ENCODE assay signal across 1 cellular context in the genomic region with DNA sequence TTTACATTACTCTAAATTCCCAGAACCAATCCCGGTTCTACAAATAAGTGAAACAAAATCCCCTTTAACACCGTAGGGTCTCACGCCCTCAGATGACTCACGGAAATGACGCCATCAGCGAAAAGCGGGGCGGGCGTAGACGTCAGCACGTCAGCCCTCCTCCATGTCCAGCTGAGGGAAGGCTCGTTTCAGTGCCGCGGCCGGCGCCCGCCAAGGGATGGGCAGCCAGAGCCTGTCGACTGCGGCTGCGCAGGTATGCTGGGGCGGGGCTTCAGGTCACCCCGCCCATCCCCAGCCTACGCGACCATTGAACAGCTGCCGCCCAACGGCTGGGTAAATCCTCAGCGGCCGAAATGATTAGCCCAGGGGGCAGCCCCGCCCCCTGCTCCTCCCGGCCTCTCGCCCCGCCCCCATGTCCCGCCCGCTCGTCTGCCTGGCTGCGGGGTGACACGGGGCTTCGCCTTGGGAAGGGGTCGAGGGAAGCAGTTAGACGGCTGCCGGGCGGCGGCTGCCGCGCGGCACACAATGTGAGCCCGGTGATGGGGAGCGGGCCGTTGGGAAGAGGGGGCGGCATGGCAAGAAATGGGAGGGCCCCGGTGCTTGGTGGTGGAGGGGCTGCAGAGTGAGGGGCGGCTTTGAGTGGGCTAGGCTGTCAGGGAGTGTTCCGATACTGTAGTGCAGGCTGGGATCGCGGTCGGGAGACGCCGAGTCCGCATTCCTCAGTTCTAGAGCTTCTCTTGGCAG.
TF ChIP-seq lines count a peak whose summit lies in the region.

A gene (plus strand): TSS at position 420 of the 744 bp plus-strand sequence. CDS start 1,510 bp downstream, outside the sequence.

TF ChIP-seq in HepG2, 621 proteins besides CTCF, POLR2A, EP300 and RAD21 (continued from another document and continues in another):
- TF ChIP-seq PAWR (CRISPR knock-in tag; IDR thresholded peaks at IDR 0.05; ENCODE audit: borderline replicate concordance) (0 out of 2 replicates have a peak, but pooled peaks have one; percentile 4), ZNF598 (CRISPR knock-in tag; IDR thresholded peaks at IDR 0.05; ENCODE audit: borderline replicate concordance) (peak; percentile 15; the same call in 1 of the 2 replicates), HNRNPK (IDR thresholded peaks at IDR 0.05; ENCODE audit: low read depth, low read length, poor library complexity, severe bottlenecking) (peak; percentile 82), SMC3 (IDR thresholded peaks at IDR 0.05; ENCODE audit: low read length) (no peak), ZNF224 (CRISPR knock-in tag; IDR thresholded peaks at IDR 0.05) (no peak), SMAD9 (CRISPR knock-in tag; IDR thresholded peaks at IDR 0.05) (no peak), MAF1 (CRISPR knock-in tag; IDR thresholded peaks at IDR 0.05; ENCODE audit: borderline replicate concordance) (no peak), FOXA1 (IDR thresholded peaks at IDR 0.05) (no peak), FOXA1 (CRISPR knock-in tag; IDR thresholded peaks at IDR 0.05) (peak; percentile 52), ETV6 (CRISPR knock-in tag; conservative IDR thresholded peaks at IDR 0.05) (no peak; the same call in 1 of the 2 replicates), ZNF777 (CRISPR knock-in tag; IDR thresholded peaks at IDR 0.05) (peak; percentile 98), ZNF441 (CRISPR knock-in tag; IDR thresholded peaks at IDR 0.05; ENCODE audit: borderline replicate concordance) (no peak), ZNF558 (CRISPR knock-in tag; IDR thresholded peaks at IDR 0.05; ENCODE audit: borderline replicate concordance) (no peak), NFE2L2 (IDR thresholded peaks at IDR 0.05; ENCODE audit: low read length) (no peak), ZNF235 (CRISPR knock-in tag; IDR thresholded peaks at IDR 0.05; ENCODE audit: borderline replicate concordance) (no peak), GTF2F1 (IDR thresholded peaks at IDR 0.05; ENCODE audit: low read length) (no peak), KDM2A (CRISPR knock-in tag; IDR thresholded peaks at IDR 0.05; ENCODE audit: borderline replicate concordance, low read depth) (peak; percentile 94), MXI1 (IDR thresholded peaks at IDR 0.05; ENCODE audit: borderline replicate concordance, low read depth, low read length) (peak; percentile 76; the same call in 1 of the 3 replicates), ZMAT3 (CRISPR knock-in tag; conservative IDR thresholded peaks at IDR 0.05) (no peak), MAFG (CRISPR knock-in tag; IDR thresholded peaks at IDR 0.05) (no peak), ZNF552 (CRISPR knock-in tag; IDR thresholded peaks at IDR 0.05; ENCODE audit: borderline replicate concordance) (no peak), MBNL3 (CRISPR knock-in tag; conservative IDR thresholded peaks at IDR 0.05) (no peak), SETDB1 (CRISPR knock-in tag; IDR thresholded peaks at IDR 0.05; ENCODE audit: borderline replicate concordance) (no peak), ZNF138 (CRISPR knock-in tag; IDR thresholded peaks at IDR 0.05; ENCODE audit: low read depth) (0 out of 2 replicates have a peak, but pooled peaks have one; percentile 40), ZBTB3 (CRISPR knock-in tag; IDR thresholded peaks at IDR 0.05; ENCODE audit: borderline replicate concordance, low read depth) (no peak), ZFP41 (CRISPR knock-in tag; IDR thresholded peaks at IDR 0.05; ENCODE audit: borderline replicate concordance) (no peak), ZNF562 (CRISPR knock-in tag; IDR thresholded peaks at IDR 0.05; ENCODE audit: borderline replicate concordance) (no peak), FOXC1 (CRISPR knock-in tag; IDR thresholded peaks at IDR 0.05; ENCODE audit: borderline replicate concordance) (no peak), HCFC1 (IDR thresholded peaks at IDR 0.05; ENCODE audit: low read depth, low read length) (no peak; the same call in 1 of the 2 replicates), ZNF12 (CRISPR knock-in tag; IDR thresholded peaks at IDR 0.05) (peak; percentile 30; the same call in 1 of the 2 replicates), ZNF605 (CRISPR knock-in tag; IDR thresholded peaks at IDR 0.05) (peak; percentile 99), ZNF343 (CRISPR knock-in tag; IDR thresholded peaks at IDR 0.05) (no peak)
- TF ChIP-seq, protein P1, sequence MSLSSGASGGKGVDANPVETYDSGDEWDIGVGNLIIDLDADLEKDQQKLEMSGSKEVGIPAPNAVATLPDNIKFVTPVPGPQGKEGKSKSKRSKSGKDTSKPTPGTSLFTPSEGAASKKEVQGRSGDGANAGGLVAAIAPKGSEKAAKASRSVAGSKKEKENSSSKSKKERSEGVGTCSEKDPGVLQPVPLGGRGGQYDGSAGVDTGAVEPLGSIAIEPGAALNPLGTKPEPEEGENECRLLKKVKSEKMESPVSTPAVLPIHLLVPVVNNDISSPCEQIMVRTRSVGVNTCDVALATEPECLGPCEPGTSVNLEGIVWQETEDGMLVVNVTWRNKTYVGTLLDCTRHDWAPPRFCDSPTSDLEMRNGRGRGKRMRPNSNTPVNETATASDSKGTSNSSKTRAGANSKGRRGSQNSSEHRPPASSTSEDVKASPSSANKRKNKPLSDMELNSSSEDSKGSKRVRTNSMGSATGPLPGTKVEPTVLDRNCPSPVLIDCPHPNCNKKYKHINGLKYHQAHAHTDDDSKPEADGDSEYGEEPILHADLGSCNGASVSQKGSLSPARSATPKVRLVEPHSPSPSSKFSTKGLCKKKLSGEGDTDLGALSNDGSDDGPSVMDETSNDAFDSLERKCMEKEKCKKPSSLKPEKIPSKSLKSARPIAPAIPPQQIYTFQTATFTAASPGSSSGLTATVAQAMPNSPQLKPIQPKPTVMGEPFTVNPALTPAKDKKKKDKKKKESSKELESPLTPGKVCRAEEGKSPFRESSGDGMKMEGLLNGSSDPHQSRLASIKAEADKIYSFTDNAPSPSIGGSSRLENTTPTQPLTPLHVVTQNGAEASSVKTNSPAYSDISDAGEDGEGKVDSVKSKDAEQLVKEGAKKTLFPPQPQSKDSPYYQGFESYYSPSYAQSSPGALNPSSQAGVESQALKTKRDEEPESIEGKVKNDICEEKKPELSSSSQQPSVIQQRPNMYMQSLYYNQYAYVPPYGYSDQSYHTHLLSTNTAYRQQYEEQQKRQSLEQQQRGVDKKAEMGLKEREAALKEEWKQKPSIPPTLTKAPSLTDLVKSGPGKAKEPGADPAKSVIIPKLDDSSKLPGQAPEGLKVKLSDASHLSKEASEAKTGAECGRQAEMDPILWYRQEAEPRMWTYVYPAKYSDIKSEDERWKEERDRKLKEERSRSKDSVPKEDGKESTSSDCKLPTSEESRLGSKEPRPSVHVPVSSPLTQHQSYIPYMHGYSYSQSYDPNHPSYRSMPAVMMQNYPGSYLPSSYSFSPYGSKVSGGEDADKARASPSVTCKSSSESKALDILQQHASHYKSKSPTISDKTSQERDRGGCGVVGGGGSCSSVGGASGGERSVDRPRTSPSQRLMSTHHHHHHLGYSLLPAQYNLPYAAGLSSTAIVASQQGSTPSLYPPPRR (CRISPR knock-in tag; IDR thresholded peaks at IDR 0.05; ENCODE audit: borderline replicate concordance), result no peak; the same call in 1 of the 2 replicates
- TF ChIP-seq, protein P2, sequence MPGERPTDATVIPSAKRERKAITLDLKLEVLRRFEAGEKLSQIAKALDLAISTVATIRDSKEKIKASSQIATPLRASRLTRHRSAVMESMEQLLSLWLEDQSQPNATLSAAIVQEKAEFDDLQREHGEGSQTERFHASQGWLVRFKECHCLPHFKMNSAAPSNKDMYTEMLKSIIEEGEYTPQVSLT (CRISPR knock-in tag; IDR thresholded peaks at IDR 0.05; ENCODE audit: borderline replicate concordance, low read depth), result no peak
- TF ChIP-seq, protein P3, sequence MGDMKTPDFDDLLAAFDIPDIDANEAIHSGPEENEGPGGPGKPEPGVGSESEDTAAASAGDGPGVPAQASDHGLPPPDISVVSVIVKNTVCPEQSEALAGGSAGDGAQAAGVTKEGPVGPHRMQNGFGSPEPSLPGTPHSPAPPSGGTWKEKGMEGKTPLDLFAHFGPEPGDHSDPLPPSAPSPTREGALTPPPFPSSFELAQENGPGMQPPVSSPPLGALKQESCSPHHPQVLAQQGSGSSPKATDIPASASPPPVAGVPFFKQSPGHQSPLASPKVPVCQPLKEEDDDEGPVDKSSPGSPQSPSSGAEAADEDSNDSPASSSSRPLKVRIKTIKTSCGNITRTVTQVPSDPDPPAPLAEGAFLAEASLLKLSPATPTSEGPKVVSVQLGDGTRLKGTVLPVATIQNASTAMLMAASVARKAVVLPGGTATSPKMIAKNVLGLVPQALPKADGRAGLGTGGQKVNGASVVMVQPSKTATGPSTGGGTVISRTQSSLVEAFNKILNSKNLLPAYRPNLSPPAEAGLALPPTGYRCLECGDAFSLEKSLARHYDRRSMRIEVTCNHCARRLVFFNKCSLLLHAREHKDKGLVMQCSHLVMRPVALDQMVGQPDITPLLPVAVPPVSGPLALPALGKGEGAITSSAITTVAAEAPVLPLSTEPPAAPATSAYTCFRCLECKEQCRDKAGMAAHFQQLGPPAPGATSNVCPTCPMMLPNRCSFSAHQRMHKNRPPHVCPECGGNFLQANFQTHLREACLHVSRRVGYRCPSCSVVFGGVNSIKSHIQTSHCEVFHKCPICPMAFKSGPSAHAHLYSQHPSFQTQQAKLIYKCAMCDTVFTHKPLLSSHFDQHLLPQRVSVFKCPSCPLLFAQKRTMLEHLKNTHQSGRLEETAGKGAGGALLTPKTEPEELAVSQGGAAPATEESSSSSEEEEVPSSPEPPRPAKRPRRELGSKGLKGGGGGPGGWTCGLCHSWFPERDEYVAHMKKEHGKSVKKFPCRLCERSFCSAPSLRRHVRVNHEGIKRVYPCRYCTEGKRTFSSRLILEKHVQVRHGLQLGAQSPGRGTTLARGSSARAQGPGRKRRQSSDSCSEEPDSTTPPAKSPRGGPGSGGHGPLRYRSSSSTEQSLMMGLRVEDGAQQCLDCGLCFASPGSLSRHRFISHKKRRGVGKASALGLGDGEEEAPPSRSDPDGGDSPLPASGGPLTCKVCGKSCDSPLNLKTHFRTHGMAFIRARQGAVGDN (CRISPR knock-in tag; IDR thresholded peaks at IDR 0.05), result peak; percentile 91
- TF ChIP-seq, protein P4, sequence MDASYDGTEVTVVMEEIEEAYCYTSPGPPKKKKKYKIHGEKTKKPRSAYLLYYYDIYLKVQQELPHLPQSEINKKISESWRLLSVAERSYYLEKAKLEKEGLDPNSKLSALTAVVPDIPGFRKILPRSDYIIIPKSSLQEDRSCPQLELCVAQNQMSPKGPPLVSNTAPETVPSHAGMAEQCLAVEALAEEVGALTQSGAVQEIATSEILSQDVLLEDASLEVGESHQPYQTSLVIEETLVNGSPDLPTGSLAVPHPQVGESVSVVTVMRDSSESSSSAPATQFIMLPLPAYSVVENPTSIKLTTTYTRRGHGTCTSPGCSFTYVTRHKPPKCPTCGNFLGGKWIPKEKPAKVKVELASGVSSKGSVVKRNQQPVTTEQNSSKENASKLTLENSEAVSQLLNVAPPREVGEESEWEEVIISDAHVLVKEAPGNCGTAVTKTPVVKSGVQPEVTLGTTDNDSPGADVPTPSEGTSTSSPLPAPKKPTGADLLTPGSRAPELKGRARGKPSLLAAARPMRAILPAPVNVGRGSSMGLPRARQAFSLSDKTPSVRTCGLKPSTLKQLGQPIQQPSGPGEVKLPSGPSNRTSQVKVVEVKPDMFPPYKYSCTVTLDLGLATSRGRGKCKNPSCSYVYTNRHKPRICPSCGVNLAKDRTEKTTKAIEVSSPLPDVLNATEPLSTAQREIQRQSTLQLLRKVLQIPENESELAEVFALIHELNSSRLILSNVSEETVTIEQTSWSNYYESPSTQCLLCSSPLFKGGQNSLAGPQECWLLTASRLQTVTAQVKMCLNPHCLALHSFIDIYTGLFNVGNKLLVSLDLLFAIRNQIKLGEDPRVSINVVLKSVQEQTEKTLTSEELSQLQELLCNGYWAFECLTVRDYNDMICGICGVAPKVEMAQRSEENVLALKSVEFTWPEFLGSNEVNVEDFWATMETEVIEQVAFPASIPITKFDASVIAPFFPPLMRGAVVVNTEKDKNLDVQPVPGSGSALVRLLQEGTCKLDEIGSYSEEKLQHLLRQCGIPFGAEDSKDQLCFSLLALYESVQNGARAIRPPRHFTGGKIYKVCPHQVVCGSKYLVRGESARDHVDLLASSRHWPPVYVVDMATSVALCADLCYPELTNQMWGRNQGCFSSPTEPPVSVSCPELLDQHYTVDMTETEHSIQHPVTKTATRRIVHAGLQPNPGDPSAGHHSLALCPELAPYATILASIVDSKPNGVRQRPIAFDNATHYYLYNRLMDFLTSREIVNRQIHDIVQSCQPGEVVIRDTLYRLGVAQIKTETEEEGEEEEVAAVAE (CRISPR knock-in tag; IDR thresholded peaks at IDR 0.05; ENCODE audit: borderline replicate concordance), result no peak
- TF ChIP-seq, protein P5, sequence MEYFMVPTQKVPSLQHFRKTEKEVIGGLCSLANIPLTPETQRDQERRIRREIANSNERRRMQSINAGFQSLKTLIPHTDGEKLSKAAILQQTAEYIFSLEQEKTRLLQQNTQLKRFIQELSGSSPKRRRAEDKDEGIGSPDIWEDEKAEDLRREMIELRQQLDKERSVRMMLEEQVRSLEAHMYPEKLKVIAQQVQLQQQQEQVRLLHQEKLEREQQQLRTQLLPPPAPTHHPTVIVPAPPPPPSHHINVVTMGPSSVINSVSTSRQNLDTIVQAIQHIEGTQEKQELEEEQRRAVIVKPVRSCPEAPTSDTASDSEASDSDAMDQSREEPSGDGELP (IDR thresholded peaks at IDR 0.05; ENCODE audit: borderline replicate concordance, low read depth), result peak; percentile 96
- TF ChIP-seq, protein P6, sequence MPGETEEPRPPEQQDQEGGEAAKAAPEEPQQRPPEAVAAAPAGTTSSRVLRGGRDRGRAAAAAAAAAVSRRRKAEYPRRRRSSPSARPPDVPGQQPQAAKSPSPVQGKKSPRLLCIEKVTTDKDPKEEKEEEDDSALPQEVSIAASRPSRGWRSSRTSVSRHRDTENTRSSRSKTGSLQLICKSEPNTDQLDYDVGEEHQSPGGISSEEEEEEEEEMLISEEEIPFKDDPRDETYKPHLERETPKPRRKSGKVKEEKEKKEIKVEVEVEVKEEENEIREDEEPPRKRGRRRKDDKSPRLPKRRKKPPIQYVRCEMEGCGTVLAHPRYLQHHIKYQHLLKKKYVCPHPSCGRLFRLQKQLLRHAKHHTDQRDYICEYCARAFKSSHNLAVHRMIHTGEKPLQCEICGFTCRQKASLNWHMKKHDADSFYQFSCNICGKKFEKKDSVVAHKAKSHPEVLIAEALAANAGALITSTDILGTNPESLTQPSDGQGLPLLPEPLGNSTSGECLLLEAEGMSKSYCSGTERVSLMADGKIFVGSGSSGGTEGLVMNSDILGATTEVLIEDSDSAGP (CRISPR knock-in tag; IDR thresholded peaks at IDR 0.05; ENCODE audit: borderline replicate concordance), result peak; percentile 90
- TF ChIP-seq, protein P7, sequence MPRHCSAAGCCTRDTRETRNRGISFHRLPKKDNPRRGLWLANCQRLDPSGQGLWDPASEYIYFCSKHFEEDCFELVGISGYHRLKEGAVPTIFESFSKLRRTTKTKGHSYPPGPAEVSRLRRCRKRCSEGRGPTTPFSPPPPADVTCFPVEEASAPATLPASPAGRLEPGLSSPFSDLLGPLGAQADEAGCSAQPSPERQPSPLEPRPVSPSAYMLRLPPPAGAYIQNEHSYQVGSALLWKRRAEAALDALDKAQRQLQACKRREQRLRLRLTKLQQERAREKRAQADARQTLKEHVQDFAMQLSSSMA (CRISPR knock-in tag; IDR thresholded peaks at IDR 0.05), result 0 out of 2 replicates have a peak, but pooled peaks have one; percentile 62
- TF ChIP-seq, protein P8, sequence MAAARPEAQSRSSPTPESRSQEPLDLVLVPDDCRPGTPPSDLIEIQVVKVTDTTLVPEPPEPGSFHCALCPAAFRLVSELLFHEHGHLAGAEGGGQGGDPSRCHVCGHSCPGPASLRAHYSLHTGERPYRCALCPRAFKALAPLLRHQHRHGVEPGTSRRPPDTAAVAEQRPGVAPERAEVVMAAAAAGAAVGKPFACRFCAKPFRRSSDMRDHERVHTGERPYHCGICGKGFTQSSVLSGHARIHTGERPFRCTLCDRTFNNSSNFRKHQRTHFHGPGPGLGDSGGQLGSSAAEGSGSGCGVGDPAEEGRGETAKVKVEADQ (CRISPR knock-in tag; IDR thresholded peaks at IDR 0.05; ENCODE audit: borderline replicate concordance), result peak; percentile 69
